ENCODE assay signal across 24 cellular contexts in genomic region chr5:136629125-136629790, GRCh38.
A peak's percentile ranks its signal among the peaks of the same experiment; 100 is the strongest.
DNase-seq lines count a peak whose midpoint lies in the region; ATAC-seq, FAIRE-seq and TF ChIP-seq lines count a peak whose summit lies in the region.
"Had no signal": no experiment of that assay in that cellular context is flagged by ENCODE, and none has a peak within 500 bp of the region (broad histone marks: within the 10 kb centered on the region; RNA-seq: fewer than 3 reads in every experiment).

No MANE protein-coding gene starts in this region.

- no peak overlapping the region for H3K4ac ChIP-seq in neuronal stem cell (ENCODE audit: low read length)

- no peak overlapping the region for H3K4me2 ChIP-seq in endothelial cell of umbilical vein (ENCODE audit: insufficient read depth, low read length)
- no peak overlapping the region for H3K4me2 ChIP-seq in neuronal stem cell (ENCODE audit: insufficient read depth, low read length, poor library complexity, severe bottlenecking)

- no peaks in the 10 kb centered on the region for H3K4me1 Mint-ChIP-seq in immature natural killer cell
- H3K4me1 Mint-ChIP-seq: T-helper 17 cell had no signal

- H3K27ac ChIP-seq in endothelial cell of umbilical vein (ENCODE audit: insufficient read depth, low read depth, low read length) (no peak overlapping the region), neuronal stem cell (replicated peaks; ENCODE audit: low read length) (no peak overlapping the region)
- H3K27ac ChIP-seq: foreskin keratinocyte, stomach, upper lobe of left lung had no signal

- H2BK12ac ChIP-seq in neuronal stem cell (ENCODE audit: low read length), result no peak overlapping the region

- H3K79me2 ChIP-seq in endothelial cell of umbilical vein (ENCODE audit: control insufficient read depth, insufficient read depth, low read length), result no peaks in the 10 kb centered on the region

- peak overlapping the region; percentile 24 for H3K18ac ChIP-seq in neuronal stem cell (ENCODE audit: low read length)

- FAIRE-seq in endothelial cell of umbilical vein (lab: Jason Lieb, UNC), result no peak
- FAIRE-seq: keratinocyte had no signal

- H3K9me1 ChIP-seq in endothelial cell of umbilical vein (replicated peaks; ENCODE audit: control insufficient read depth, extremely low read depth, insufficient read depth, low read length), result no peaks in the 10 kb centered on the region

- H3K23ac ChIP-seq in neuronal stem cell (ENCODE audit: low read depth, low read length, poor library complexity), result no peak overlapping the region

- no peak overlapping the region for H3K14ac ChIP-seq in neuronal stem cell (ENCODE audit: low read length)

- no peaks in the 10 kb centered on the region for H3K36me3 ChIP-seq in endothelial cell of umbilical vein (ENCODE audit: control insufficient read depth in 2 of 2, extremely low read depth in 1 of 2, insufficient read depth in 2 of 2, low read length in 2 of 2)
- no peaks in the 10 kb centered on the region for H3K36me3 ChIP-seq in neuronal stem cell (replicated peaks in 1 of 2; ENCODE audit: control insufficient read depth in 2 of 2, insufficient read depth in 2 of 2, low read length in 2 of 2)
- H3K36me3 ChIP-seq: stomach, upper lobe of left lung had no signal

- H2BK5ac ChIP-seq in neuronal stem cell (ENCODE audit: low read length), result no peak overlapping the region

- WGBS in neuronal stem cell (ENCODE audit: extremely low coverage in 2 of 2, insufficient read length in 2 of 2, insufficient replicate concordance in 1 of 2), 2 donors, result no CpG with 5 or more reads among the region's 10 CpGs

- H3K27me3 ChIP-seq in endothelial cell of umbilical vein (ENCODE audit: control insufficient read depth in 2 of 2, insufficient read depth in 2 of 2, low read length in 2 of 2), result no peaks in the 10 kb centered on the region
- no peaks in the 10 kb centered on the region for H3K27me3 ChIP-seq in neuronal stem cell (ENCODE audit: control insufficient read depth in 3 of 3, insufficient read depth in 3 of 3, low read depth in 1 of 3, low read length in 3 of 3)
- H3K27me3 ChIP-seq: foreskin keratinocyte, stomach, upper lobe of left lung had no signal

- peak overlapping the region; percentile 4 for H2AFZ ChIP-seq in endothelial cell of umbilical vein (ENCODE audit: low read depth, low read length)
- H2AFZ ChIP-seq in neuronal stem cell (ENCODE audit: low read length), result no peak overlapping the region

- TF ChIP-seq CTCF in endothelial cell of umbilical vein (IDR thresholded peaks at IDR 0.05; ENCODE audit: extremely low read depth in 1 of 2, insufficient read depth in 1 of 2, low read depth in 1 of 2, low read length in 2 of 2), result no peak

- CTCF ChIA-PET in endothelial cell of umbilical vein (lab: Charles Lee), result no interaction called here

- H3K4me1 ChIP-seq in endothelial cell of umbilical vein (ENCODE audit: control insufficient read depth, extremely low read depth, insufficient read depth, low read length) (peaks cover 11% of the 10 kb centered on the region), neuronal stem cell (ENCODE audit: control insufficient read depth in 2 of 2, insufficient read depth in 1 of 2, low read depth in 1 of 2, low read length in 2 of 2) (peaks cover 0 to 1% of the 10 kb centered on the region in 2 donors)
- H3K4me1 ChIP-seq: foreskin keratinocyte, stomach, upper lobe of left lung had no signal

- H2BK120ac ChIP-seq in neuronal stem cell (ENCODE audit: low read depth, low read length), result no peak overlapping the region

- no peaks in the 10 kb centered on the region for H4K20me1 ChIP-seq in endothelial cell of umbilical vein (replicated peaks; ENCODE audit: control insufficient read depth, extremely low read depth, insufficient read depth, low read length)

- H3K9me3 Mint-ChIP-seq in activated naive CD4-positive, alpha-beta T cell treated with anti-CD3 and anti-CD28 coated beads, Interleukin-2, amount 50 U/mL, for 72 hours, result no peaks in the 10 kb centered on the region
- peaks cover 0 to 20% (median 8%) of the 10 kb centered on the region in 6 donors for H3K9me3 Mint-ChIP-seq in immature natural killer cell
- H3K9me3 Mint-ChIP-seq: activated CD4-positive, alpha-beta memory T cell treated with anti-CD3 and anti-CD28 coated beads for 36 hours had no signal

- POLR2A ChIA-PET in endothelial cell of umbilical vein (lab: Charles Lee), result no interaction called here

- BruUV-seq in endothelial cell of umbilical vein (replicated peaks; lab: Mats Ljungman, UMichigan), result no TSS peak

- no peak overlapping the region for H4K91ac ChIP-seq in neuronal stem cell (ENCODE audit: low read depth, low read length, poor library complexity)

- H3K27ac Mint-ChIP-seq in activated naive CD4-positive, alpha-beta T cell treated with anti-CD3 and anti-CD28 coated beads, Interleukin-2, amount 50 U/mL, for 72 hours, result no peak overlapping the region
- no peak overlapping the region for H3K27ac Mint-ChIP-seq in immature natural killer cell
- H3K27ac Mint-ChIP-seq: activated CD4-positive, alpha-beta memory T cell treated with anti-CD3 and anti-CD28 coated beads for 36 hours; natural killer cell treated with Interleukin-12 subunit alpha and Interleukin-12 subunit beta and Interleukin-15 and Interleukin-18, amount 100 ng/mL, for 72 hours; T-helper 17 cell had no signal

- no peak overlapping the region for H4K8ac ChIP-seq in neuronal stem cell (ENCODE audit: low read depth, low read length)

- H3K4me3 ChIP-seq in endothelial cell of umbilical vein (replicated peaks in 1 of 3; ENCODE audit: insufficient read depth in 1 of 3, low read depth in 1 of 3, low read length in 3 of 3) (no peak overlapping the region), neuronal stem cell (ENCODE audit: low read length in 2 of 2) (no peak overlapping the region)
- H3K4me3 ChIP-seq: stomach, upper lobe of left lung had no signal

- TF ChIP-seq POLR2A in endothelial cell of umbilical vein (IDR thresholded peaks at IDR 0.05; ENCODE audit: low read depth, low read length), result no peak

- ATAC-seq in GM19035 (IDR thresholded peaks at IDR 0.05; ENCODE audit: unreplicated experiment), result no peak
- no peak for ATAC-seq in activated naive CD4-positive, alpha-beta T cell treated with anti-CD3 and anti-CD28 coated beads, Interleukin-2, amount 50 U/mL, for 72 hours
- ATAC-seq: foreskin keratinocyte, T-helper 17 cell had no signal

- H3K4me3 Mint-ChIP-seq in immature natural killer cell, result no peak overlapping the region
- H3K4me3 Mint-ChIP-seq: activated CD4-positive, alpha-beta memory T cell treated with anti-CD3 and anti-CD28 coated beads for 36 hours; natural killer cell treated with Interleukin-12 subunit alpha and Interleukin-12 subunit beta and Interleukin-15 and Interleukin-18, amount 100 ng/mL, for 72 hours; T-helper 17 cell had no signal

- DNase-seq in D341Med (ENCODE audit: low spot score), result peak; percentile 24
- peak; percentile 77 for DNase-seq in NCI-H82 (lab: John Stamatoyannopoulos, UW)
- DNase-seq in endothelial cell of umbilical vein (ENCODE audit: low read depth, low spot score), result no peak
- DNase-seq in neuronal stem cell (ENCODE audit: low spot score), result no peak
- DNase-seq in activated naive CD4-positive, alpha-beta T cell treated with anti-CD3 and anti-CD28 coated beads, Interleukin-2, amount 50 U/mL, for 72 hours (ENCODE audit: low spot score in 2 of 2), result no peak
- DNase-seq in immature natural killer cell, result no peak
- no peak for DNase-seq in SKM-1 (lab: John Stamatoyannopoulos, UW; ENCODE audit: unreplicated experiment)
- DNase-seq: activated CD4-positive, alpha-beta memory T cell treated with anti-CD3 and anti-CD28 coated beads for 36 hours; activated naive CD4-positive, alpha-beta T cell; activated T-cell treated with anti-CD3 and anti-CD28 coated beads, Interleukin-2, amount 50 U/mL, for 1 hour; DND-41; erythroblast; foreskin keratinocyte; hippocampal formation; NCI-H774; OCI-M1; SIG-M5; stimulated activated CD4-positive, alpha-beta T cell treated with anti-CD3 and anti-CD28 coated beads, Interleukin-2, amount 100 ng/mL, for 24 hours; stomach; T-helper 17 cell; upper lobe of left lung had no signal

- H3K9me3 ChIP-seq in endothelial cell of umbilical vein (replicated peaks; ENCODE audit: control insufficient read depth, insufficient read depth, low read length) (no peaks in the 10 kb centered on the region), neuronal stem cell (replicated peaks in 1 of 2; ENCODE audit: control insufficient read depth in 2 of 2, insufficient read depth in 1 of 2, low read depth in 1 of 2, low read length in 2 of 2) (no peaks in the 10 kb centered on the region)
- H3K9me3 ChIP-seq: stomach, upper lobe of left lung had no signal

- H3K36me3 Mint-ChIP-seq in activated naive CD4-positive, alpha-beta T cell treated with anti-CD3 and anti-CD28 coated beads, Interleukin-2, amount 50 U/mL, for 72 hours, result no peaks in the 10 kb centered on the region
- no peaks in the 10 kb centered on the region for H3K36me3 Mint-ChIP-seq in immature natural killer cell
- H3K36me3 Mint-ChIP-seq: activated CD4-positive, alpha-beta memory T cell treated with anti-CD3 and anti-CD28 coated beads for 36 hours; natural killer cell treated with Interleukin-12 subunit alpha and Interleukin-12 subunit beta and Interleukin-15 and Interleukin-18, amount 100 ng/mL, for 72 hours had no signal

- dilution Hi-C loops in endothelial cell of umbilical vein (cut with MboI; ENCODE audit: extremely low pct_ligation_motif_present, low sequenced_read_pairs), result no loop called here

- H2BK15ac ChIP-seq in neuronal stem cell (ENCODE audit: low read length), result no peak overlapping the region

- H3K27me3 Mint-ChIP-seq in immature natural killer cell (ENCODE audit: low read depth in 3 of 3), result no peaks in the 10 kb centered on the region
- H3K27me3 Mint-ChIP-seq: activated CD4-positive, alpha-beta memory T cell treated with anti-CD3 and anti-CD28 coated beads for 36 hours; natural killer cell treated with Interleukin-12 subunit alpha and Interleukin-12 subunit beta and Interleukin-15 and Interleukin-18, amount 100 ng/mL, for 72 hours; T-helper 17 cell had no signal

- intact Hi-C loops in endothelial cell of umbilical vein (cut with micrococcal nuclease), result no loop called here

- no peak overlapping the region for H2AK5ac ChIP-seq in neuronal stem cell (ENCODE audit: low read depth, low read length)

- H3K9ac ChIP-seq in endothelial cell of umbilical vein (replicated peaks; ENCODE audit: extremely low read depth, insufficient read depth, low read length), result no peak overlapping the region
- no peak overlapping the region for H3K9ac ChIP-seq in neuronal stem cell (ENCODE audit: low read depth, low read length, poor library complexity)

- H3K79me1 ChIP-seq in neuronal stem cell (ENCODE audit: low read depth, low read length), result no peaks in the 10 kb centered on the region

TF ChIP-seq in endothelial cell of umbilical vein, 7 proteins besides CTCF, POLR2A, EP300 and RAD21 (continues in another document):
- TF ChIP-seq JUN (IDR thresholded peaks at IDR 0.05; ENCODE audit: borderline replicate concordance, insufficient read depth, insufficient read length, low read depth), result no peak
- TF ChIP-seq FOS (IDR thresholded peaks at IDR 0.05; ENCODE audit: borderline replicate concordance, insufficient read depth, low read length), result no peak
- TF ChIP-seq EZH2 (IDR thresholded peaks at IDR 0.05; ENCODE audit: borderline replicate concordance, low read depth, low read length, severe bottlenecking), result no peak
- no peak for TF ChIP-seq POLR2AphosphoS5 (IDR thresholded peaks at IDR 0.05; ENCODE audit: insufficient read depth, low read depth, low read length)
- no peak for TF ChIP-seq GATA2 (IDR thresholded peaks at IDR 0.05; ENCODE audit: insufficient read depth, insufficient read length, low read depth, low read length)

Comparison
In these comparisons a context has a peak if more than half of its experiments do, and no peak if none do; other contexts are left out.
1. DNase-seq: peak in D341Med (single experiment) and NCI-H82 (single experiment); none in endothelial cell of umbilical vein (single experiment), neuronal stem cell (single experiment), activated naive CD4-positive, alpha-beta T cell treated with anti-CD3 and anti-CD28 coated beads, Interleukin-2, amount 50 U/mL, for 72 hours (0 of 2), immature natural killer cell (0 of 3) and SKM-1 (single experiment).